Comparison of ENCODE assay signal across 36 cellular contexts in genomic region chr12:47762850-47763440, GRCh38. TPM values are rescaled to one million over a fixed set of nuclear protein-coding genes. Genes with fewer than 3 reads are reported as not detected.
DNase-seq lines count a peak whose midpoint lies in the region; ATAC-seq and TF ChIP-seq lines count a peak whose summit lies in the region.
"Had no signal": no experiment of that assay in that cellular context is flagged by ENCODE, and none has a peak within 500 bp of the region (broad histone marks: within the 10 kb centered on the region; RNA-seq: fewer than 3 reads in every experiment).

No MANE protein-coding gene starts in this region.

- DNase-seq in RWPE2 (ENCODE audit: low spot score) (no peak), epithelial cell of proximal tubule (ENCODE audit: low read depth) (peak; percentile 61), NCI-H146 treated with DMSO at 0.1 percent for 48 hours (lab: John Stamatoyannopoulos, UW; ENCODE audit: unreplicated experiment) (no peak), foreskin melanocyte (no peak)
- no peak for DNase-seq in activated CD8-positive, alpha-beta T cell treated with anti-CD3 and anti-CD28 coated beads for 36 hours
- DNase-seq: activated B cell treated with CpG ODN at 0.5 μM for 24 hours; activated CD4-positive, alpha-beta T cell treated with anti-CD3 and anti-CD28 coated beads, Interleukin-2, amount 10 ng/mL, durations not matched to agents 7 days and 5 days; activated gamma-delta T cell treated with Interleukin-2 at 50 U/mL for 16 hours; activated T-cell treated with anti-CD3 and anti-CD28 coated beads, Interleukin-2, amount 50 U/mL, for 4 hours; AML-193; CD8-positive, alpha-beta memory T cell; cortex of kidney; effector memory CD4-positive, alpha-beta T cell; KG1; left cardiac atrium; mammary epithelial cell; NCI-H1105; NCI-H1930; NCI-H526 treated with DMSO at 0.1 percent for 48 hours; SIG-M5; T1000 had no signal

- CTCF ChIA-PET in activated CD8-positive, alpha-beta T cell treated with anti-CD3 and anti-CD28 coated beads for 36 hours (lab: Charles Lee) = interaction anchor here (0.6 to 14.5 kb wide), 10 partner anchors 9 to 111 kb away, joined by 3 to 355 read pairs (median 4); partner anchors contain the start of genes ENDOU and SLC48A1

- H3K27ac ChIP-seq in BLaER1 (peak overlapping the region; percentile 46; the same call in 1 of the 2 replicates), RWPE2 (ENCODE audit: poor library complexity, severe bottlenecking) (peak overlapping the region; percentile 53), parathyroid adenoma (peak overlapping the region; percentile 86)
- H3K27ac ChIP-seq: A549, esophagus muscularis mucosa, right atrium auricular region, vagina had no signal

- H3K36me3 ChIP-seq in BLaER1 (no peaks in the 10 kb centered on the region), RWPE2 (ENCODE audit: low read depth) (no peaks in the 10 kb centered on the region), parathyroid adenoma (ENCODE audit: control insufficient read depth, insufficient read depth, low read length) (no peaks in the 10 kb centered on the region)
- H3K36me3 ChIP-seq: esophagus muscularis mucosa, right atrium auricular region, vagina had no signal

- no peaks in the 10 kb centered on the region for H3K36me3 Mint-ChIP-seq in activated CD8-positive, alpha-beta T cell treated with anti-CD3 and anti-CD28 coated beads for 36 hours (ENCODE audit: low read depth)
- H3K36me3 Mint-ChIP-seq: CD8-positive, alpha-beta memory T cell had no signal

- H4K20me1 ChIP-seq in BLaER1 = no peaks in the 10 kb centered on the region

- no peaks in the 10 kb centered on the region for H3K9me3 Mint-ChIP-seq in activated CD8-positive, alpha-beta T cell treated with anti-CD3 and anti-CD28 coated beads for 36 hours
- H3K9me3 Mint-ChIP-seq: activated B cell treated with CpG ODN at 0.5 μM for 24 hours; activated CD4-positive, alpha-beta T cell treated with anti-CD3 and anti-CD28 coated beads, Interleukin-2, amount 10 ng/mL, durations not matched to agents 7 days and 5 days; activated T-cell treated with anti-CD3 and anti-CD28 coated beads, Interleukin-2, amount 50 U/mL, for 4 hours; CD8-positive, alpha-beta memory T cell; nephron progenitor cell; stimulated activated naive CD8-positive, alpha-beta T cell treated with anti-CD3 and anti-CD28 coated beads, Interleukin-15, Interleukin-2, amounts not matched to agents 100 ng/mL and 50 ng/mL, for 24 hours had no signal

- peaks cover 87% of the 10 kb centered on the region for H3K4me1 ChIP-seq in BLaER1
- peaks cover 27% of the 10 kb centered on the region for H3K4me1 ChIP-seq in RWPE2 (ENCODE audit: insufficient read depth, poor library complexity, severe bottlenecking)
- peaks cover 40% of the 10 kb centered on the region for H3K4me1 ChIP-seq in parathyroid adenoma

- H3K4me3 ChIP-seq in BLaER1 (no peak overlapping the region), RWPE2 (ENCODE audit: severe bottlenecking) (no peak overlapping the region), epithelial cell of proximal tubule (ENCODE audit: low read depth, low read length) (no peak overlapping the region), parathyroid adenoma (ENCODE audit: low read depth, low read length) (no peak overlapping the region)
- H3K4me3 ChIP-seq: A549, esophagus muscularis mucosa, right atrium auricular region, smooth muscle cell, vagina had no signal

- ATAC-seq in RWPE2 (ENCODE audit: low read depth) (no peak), HG03432 (IDR thresholded peaks at IDR 0.05; ENCODE audit: unreplicated experiment) (no peak)
- no peak for ATAC-seq in activated CD8-positive, alpha-beta T cell treated with anti-CD3 and anti-CD28 coated beads for 36 hours
- ATAC-seq: A549; activated T-cell treated with anti-CD3 and anti-CD28 coated beads, Interleukin-2, amount 50 U/mL, for 4 hours; left cardiac atrium; Panc1 had no signal

- H3K9me3 ChIP-seq in BLaER1 = no peaks in the 10 kb centered on the region
- no peaks in the 10 kb centered on the region for H3K9me3 ChIP-seq in RWPE2 (ENCODE audit: severe bottlenecking)
- H3K9me3 ChIP-seq in parathyroid adenoma (ENCODE audit: control insufficient read depth, low read length) = no peaks in the 10 kb centered on the region
- H3K9me3 ChIP-seq: A549, esophagus muscularis mucosa, right atrium auricular region, vagina had no signal

- H3K4me2 ChIP-seq in BLaER1 = peak overlapping the region; percentile 77
- H3K4me2 ChIP-seq in parathyroid adenoma (ENCODE audit: low read length) = peak overlapping the region; percentile 50
- H3K4me2 ChIP-seq: A549, smooth muscle cell had no signal

- no peaks in the 10 kb centered on the region for H3K27me3 Mint-ChIP-seq in activated CD8-positive, alpha-beta T cell treated with anti-CD3 and anti-CD28 coated beads for 36 hours
- H3K27me3 Mint-ChIP-seq: activated B cell treated with CpG ODN at 0.5 μM for 24 hours; CD8-positive, alpha-beta memory T cell had no signal

- H3K27ac Mint-ChIP-seq in activated CD8-positive, alpha-beta T cell treated with anti-CD3 and anti-CD28 coated beads for 36 hours = no peak overlapping the region
- H3K27ac Mint-ChIP-seq: activated CD4-positive, alpha-beta T cell treated with anti-CD3 and anti-CD28 coated beads, Interleukin-2, amount 10 ng/mL, durations not matched to agents 7 days and 5 days; stimulated activated naive CD8-positive, alpha-beta T cell treated with anti-CD3 and anti-CD28 coated beads, Interleukin-15, Interleukin-2, amounts not matched to agents 100 ng/mL and 50 ng/mL, for 24 hours had no signal

- H2AFZ ChIP-seq in parathyroid adenoma = peak overlapping the region; percentile 6

- POLR2A ChIA-PET in activated CD8-positive, alpha-beta T cell treated with anti-CD3 and anti-CD28 coated beads for 36 hours (lab: Charles Lee) = interaction anchor here (1.6 to 1.8 kb wide), 2 partner anchors 10 to 16 kb away, joined by 5 read pairs; partner anchors contain the start of gene SLC48A1

- peaks cover 6% of the 10 kb centered on the region for H3K79me2 ChIP-seq in parathyroid adenoma

- H3K4me3 Mint-ChIP-seq in activated CD8-positive, alpha-beta T cell treated with anti-CD3 and anti-CD28 coated beads for 36 hours = no peak overlapping the region
- H3K4me3 Mint-ChIP-seq: activated B cell treated with CpG ODN at 0.5 μM for 24 hours; activated CD4-positive, alpha-beta T cell treated with anti-CD3 and anti-CD28 coated beads, Interleukin-2, amount 10 ng/mL, durations not matched to agents 7 days and 5 days; activated T-cell treated with anti-CD3 and anti-CD28 coated beads, Interleukin-2, amount 50 U/mL, for 4 hours; nephron progenitor cell; stimulated activated naive CD8-positive, alpha-beta T cell treated with anti-CD3 and anti-CD28 coated beads, Interleukin-15, Interleukin-2, amounts not matched to agents 100 ng/mL and 50 ng/mL, for 24 hours had no signal

- TF ChIP-seq CTCF in RWPE2 (IDR thresholded peaks at IDR 0.05; ENCODE audit: poor library complexity, severe bottlenecking) (no peak), epithelial cell of proximal tubule (conservative IDR thresholded peaks at IDR 0.05; ENCODE audit: low read depth, low read length) (no peak), parathyroid adenoma (IDR thresholded peaks at IDR 0.05) (no peak)
- TF ChIP-seq CTCF in activated CD8-positive, alpha-beta T cell treated with anti-CD3 and anti-CD28 coated beads for 36 hours (IDR thresholded peaks at IDR 0.05) = no peak

- H3K9ac ChIP-seq in BLaER1 = no peak overlapping the region
- no peak overlapping the region for H3K9ac ChIP-seq in parathyroid adenoma

- H3K27me3 ChIP-seq in BLaER1 = no peaks in the 10 kb centered on the region
- no peaks in the 10 kb centered on the region for H3K27me3 ChIP-seq in RWPE2 (ENCODE audit: insufficient read depth, poor library complexity, severe bottlenecking)
- no peaks in the 10 kb centered on the region for H3K27me3 ChIP-seq in parathyroid adenoma (ENCODE audit: control insufficient read depth, insufficient read depth, low read length)
- H3K27me3 ChIP-seq: esophagus muscularis mucosa, right atrium auricular region, vagina had no signal

- peaks cover 18% of the 10 kb centered on the region for H3K4me1 Mint-ChIP-seq in activated CD8-positive, alpha-beta T cell treated with anti-CD3 and anti-CD28 coated beads for 36 hours (ENCODE audit: low read depth)

- intact Hi-C loops in activated CD8-positive, alpha-beta T cell treated with anti-CD3 and anti-CD28 coated beads for 36 hours (cut with micrococcal nuclease) = no loop called here

RNA-seq across cellular contexts. Expression of gene RAPGEF3, which starts 4.3 kb away (rescaled TPM):
- total RNA-seq in epithelial cell of proximal tubule = 8.5 and 102 TPM in 2 replicates
- under 1 TPM; 0.56 to 0.58 TPM for total RNA-seq in activated CD8-positive, alpha-beta T cell treated with anti-CD3 and anti-CD28 coated beads for 36 hours

RNA-seq across cellular contexts. Expression of gene SLC48A1, which starts 10.1 kb away (rescaled TPM):
- total RNA-seq in epithelial cell of proximal tubule = 10.4 and 51.8 TPM in 2 replicates
- 10 to 100 TPM in 1 of 2 experiments, 1 to 10 TPM in 1; 8.8 to 10.2 TPM for total RNA-seq in activated CD8-positive, alpha-beta T cell treated with anti-CD3 and anti-CD28 coated beads for 36 hours

RNA-seq across cellular contexts. Expression of gene ENDOU, which starts 37.7 kb away (rescaled TPM):
- not detected in 2 replicates for total RNA-seq in epithelial cell of proximal tubule
- total RNA-seq in activated CD8-positive, alpha-beta T cell treated with anti-CD3 and anti-CD28 coated beads for 36 hours = not detected
- total RNA-seq: activated CD4-positive, alpha-beta T cell treated with anti-CD3 and anti-CD28 coated beads, Interleukin-2, amount 10 ng/mL, durations not matched to agents 7 days and 5 days; astrocyte; CD8-positive, alpha-beta memory T cell; frontal cortex; mammary epithelial cell; MCF 10A; osteocyte had no signal

RNA-seq across cellular contexts. Expression of gene HDAC7, which starts 56.8 kb away (rescaled TPM):
- 70.2 and 84.4 TPM in 2 replicates for total RNA-seq in epithelial cell of proximal tubule
- 100 to 1,000 TPM; 373 to 382 TPM for total RNA-seq in activated CD8-positive, alpha-beta T cell treated with anti-CD3 and anti-CD28 coated beads for 36 hours

RNA-seq across cellular contexts. Expression of gene RPAP3, which starts 57.1 kb away (rescaled TPM):
- total RNA-seq in epithelial cell of proximal tubule = 19.2 and 23.1 TPM in 2 replicates
- total RNA-seq in activated CD8-positive, alpha-beta T cell treated with anti-CD3 and anti-CD28 coated beads for 36 hours = 10 to 100 TPM; 42.0 to 42.5 TPM
